ENCODE assay signal across 9 cellular contexts in the genomic region with DNA sequence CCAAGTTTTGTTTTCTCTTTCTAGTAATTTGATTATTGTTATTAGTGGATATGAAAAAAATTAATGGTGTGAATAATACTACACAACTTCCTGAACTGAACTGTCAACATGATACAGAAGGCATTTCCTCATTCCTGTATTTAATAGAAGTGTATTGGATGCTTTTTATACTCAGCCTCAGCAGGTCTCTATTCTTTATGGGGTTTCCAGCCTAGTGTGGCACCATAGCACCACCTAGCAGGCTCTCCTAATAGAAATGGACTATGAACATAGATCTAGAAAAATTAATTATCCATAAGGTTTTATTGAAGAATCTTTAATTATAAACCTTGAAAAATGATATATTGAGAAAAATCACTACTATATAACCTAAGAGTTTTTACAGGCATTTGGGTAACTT. TPM values are rescaled to one million over a fixed set of nuclear protein-coding genes. Genes with fewer than 3 reads are reported as not detected.
DNase-seq lines count a peak whose midpoint lies in the region; ATAC-seq and TF ChIP-seq lines count a peak whose summit lies in the region.
"Had no signal": no experiment of that assay in that cellular context is flagged by ENCODE, and none has a peak within 500 bp of the region (broad histone marks: within the 10 kb centered on the region; RNA-seq: fewer than 3 reads in every experiment).

No MANE protein-coding gene starts in this region.

- TF ChIP-seq CTCF in brain (conservative IDR thresholded peaks at IDR 0.05): peak; percentile 55 to 70

- H3K4me3 Mint-ChIP-seq in brain: no peak overlapping the region
- no peak overlapping the region for H3K4me3 Mint-ChIP-seq in activated CD4-positive, alpha-beta T cell treated with anti-CD3 and anti-CD28 coated beads for 36 hours
- H3K4me3 Mint-ChIP-seq in T-cell: no peak overlapping the region

- DNase-seq in D341Med (ENCODE audit: low spot score): peak; percentile 15
- peak; percentile 4 for DNase-seq in NCI-H1105 (lab: John Stamatoyannopoulos, UW)
- peak; percentile 26 for DNase-seq in medulla oblongata (ENCODE audit: extremely low spot score)
- DNase-seq in activated CD4-positive, alpha-beta T cell treated with anti-CD3 and anti-CD28 coated beads for 36 hours: no peak
- DNase-seq in activated CD4-positive, alpha-beta T cell treated with anti-CD3 and anti-CD28 coated beads, Interleukin-2, amount 50 U/mL, for 1 hour: no peak
- no peak for DNase-seq in mesenteric fat pad (ENCODE audit: low spot score)
- DNase-seq in T-cell: no peak

- peaks cover 0 to 4% (median 0%) of the 10 kb centered on the region in 5 experiments for H3K9me3 Mint-ChIP-seq in brain
- H3K9me3 Mint-ChIP-seq in activated CD4-positive, alpha-beta T cell treated with anti-CD3 and anti-CD28 coated beads for 36 hours (ENCODE audit: low read depth): peaks cover 5% of the 10 kb centered on the region
- peaks cover 2 to 8% (median 6%) of the 10 kb centered on the region in 3 donors for H3K9me3 Mint-ChIP-seq in T-cell

- peaks cover 6% of the 10 kb centered on the region for H3K4me1 Mint-ChIP-seq in brain
- H3K4me1 Mint-ChIP-seq in activated CD4-positive, alpha-beta T cell treated with anti-CD3 and anti-CD28 coated beads for 36 hours: no peaks in the 10 kb centered on the region
- H3K4me1 Mint-ChIP-seq in T-cell: no peaks in the 10 kb centered on the region

- peaks cover 3% of the 10 kb centered on the region for H3K36me3 Mint-ChIP-seq in brain
- H3K36me3 Mint-ChIP-seq in activated CD4-positive, alpha-beta T cell treated with anti-CD3 and anti-CD28 coated beads for 36 hours (ENCODE audit: low read depth): no peaks in the 10 kb centered on the region
- H3K36me3 Mint-ChIP-seq in T-cell: no peaks in the 10 kb centered on the region

- ATAC-seq in activated CD4-positive, alpha-beta T cell treated with anti-CD3 and anti-CD28 coated beads for 36 hours: no peak
- no peak for ATAC-seq in T-cell (replicated peaks in 1 of 4)

- CTCF ChIA-PET in activated CD4-positive, alpha-beta T cell treated with anti-CD3 and anti-CD28 coated beads for 36 hours (lab: Charles Lee): no interaction called here
- CTCF ChIA-PET in T-cell (lab: Charles Lee): no interaction called here

- intact Hi-C loops in activated CD4-positive, alpha-beta T cell treated with anti-CD3 and anti-CD28 coated beads for 36 hours (cut with DNase I, micrococcal nuclease): no loop called here

- POLR2A ChIA-PET in activated CD4-positive, alpha-beta T cell treated with anti-CD3 and anti-CD28 coated beads for 36 hours (lab: Charles Lee): no interaction called here
- POLR2A ChIA-PET in T-cell (lab: Charles Lee): no interaction called here

- H3K27me3 Mint-ChIP-seq in brain (peaks cover 12% of the 10 kb centered on the region), T-cell (no peaks in the 10 kb centered on the region)
- H3K27me3 Mint-ChIP-seq in activated CD4-positive, alpha-beta T cell treated with anti-CD3 and anti-CD28 coated beads for 36 hours: no peaks in the 10 kb centered on the region

- H3K27ac Mint-ChIP-seq in brain (peak overlapping the region in 1 of 5 experiments; percentile 2), T-cell (no peak overlapping the region)
- H3K27ac Mint-ChIP-seq in activated CD4-positive, alpha-beta T cell treated with anti-CD3 and anti-CD28 coated beads for 36 hours: no peak overlapping the region

RNA-seq across cellular contexts. Expression of a gene that starts 52.4 kb away (rescaled TPM):
- 7.2 TPM for polyA plus RNA-seq in brain (ENCODE audit: insufficient read depth, low read depth, low replicate concordance)
- total RNA-seq in activated CD4-positive, alpha-beta T cell treated with anti-CD3 and anti-CD28 coated beads for 36 hours: not detected
- total RNA-seq in mesenteric fat pad: 3.3 TPM
- not detected for total RNA-seq in T-cell
- total RNA-seq: T-helper 2 cell treated with Interferon-gamma antibody and Interleukin-4, amounts not matched to agents 100 ng/mL and 5 ng/mL, for 36 hours had no signal

Comparison
In these comparisons a context has a peak if more than half of its experiments do, and no peak if none do; other contexts are left out.
1. DNase-seq: peak in D341Med (single experiment), NCI-H1105 (single experiment) and medulla oblongata (single experiment); none in activated CD4-positive, alpha-beta T cell treated with anti-CD3 and anti-CD28 coated beads for 36 hours (single experiment), activated CD4-positive, alpha-beta T cell treated with anti-CD3 and anti-CD28 coated beads, Interleukin-2, amount 50 U/mL, for 1 hour (single experiment), mesenteric fat pad (single experiment) and T-cell (0 of 34).